8 cellular contexts compared by ENCODE assay signal in the genomic region with DNA sequence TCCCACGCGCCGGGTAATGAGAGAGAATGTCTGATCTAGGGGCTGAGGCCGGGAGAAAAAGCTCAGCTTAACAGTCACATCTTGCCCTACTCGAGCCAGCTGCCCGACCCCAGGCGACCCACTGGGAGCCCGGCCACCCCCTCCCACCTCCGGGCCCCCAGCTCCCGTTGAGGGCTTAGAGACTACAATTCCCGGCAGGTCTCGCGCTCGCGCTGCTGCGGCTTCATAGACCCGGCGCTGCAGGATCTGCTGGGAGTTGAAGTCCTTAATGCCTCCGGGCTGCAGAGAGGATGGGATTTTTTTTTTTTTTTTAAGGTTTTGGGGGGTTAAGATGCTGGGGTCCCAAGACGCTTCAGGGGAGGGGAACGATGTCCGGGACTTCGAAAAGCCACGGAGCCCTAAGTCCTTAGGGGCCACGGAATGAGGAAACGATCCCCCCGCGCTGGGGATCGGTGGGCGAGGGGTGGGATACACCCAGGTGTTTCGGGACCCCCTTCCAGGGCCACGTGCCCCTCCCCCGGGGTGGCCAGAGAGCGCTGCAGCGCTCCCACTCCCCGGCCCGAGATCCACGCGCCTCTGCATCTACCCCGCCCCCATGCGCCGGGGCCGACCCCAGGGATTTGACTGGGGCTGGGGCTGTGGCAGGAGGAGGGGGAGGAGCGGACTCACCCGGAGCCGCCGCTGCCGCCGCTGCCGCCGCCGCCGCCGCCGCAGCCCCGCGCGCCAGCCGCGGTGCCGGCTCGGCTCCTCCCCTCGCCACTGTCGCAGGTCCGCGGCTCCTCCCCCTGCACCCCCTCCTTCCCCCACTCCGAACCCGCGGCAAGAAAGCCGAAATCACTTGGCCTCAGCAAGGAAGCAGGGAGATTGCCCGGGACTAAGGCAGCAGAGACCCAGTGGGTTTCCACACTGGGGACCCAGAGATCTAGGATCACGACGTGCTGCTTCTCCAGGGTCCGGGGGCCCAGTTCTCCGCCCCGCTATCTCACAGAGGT. TPM values are rescaled to one million over a fixed set of nuclear protein-coding genes. Genes with fewer than 3 reads are reported as not detected.
DNase-seq lines count a peak whose midpoint lies in the region; ATAC-seq lines count a peak whose summit lies in the region.

A gene with protein sequence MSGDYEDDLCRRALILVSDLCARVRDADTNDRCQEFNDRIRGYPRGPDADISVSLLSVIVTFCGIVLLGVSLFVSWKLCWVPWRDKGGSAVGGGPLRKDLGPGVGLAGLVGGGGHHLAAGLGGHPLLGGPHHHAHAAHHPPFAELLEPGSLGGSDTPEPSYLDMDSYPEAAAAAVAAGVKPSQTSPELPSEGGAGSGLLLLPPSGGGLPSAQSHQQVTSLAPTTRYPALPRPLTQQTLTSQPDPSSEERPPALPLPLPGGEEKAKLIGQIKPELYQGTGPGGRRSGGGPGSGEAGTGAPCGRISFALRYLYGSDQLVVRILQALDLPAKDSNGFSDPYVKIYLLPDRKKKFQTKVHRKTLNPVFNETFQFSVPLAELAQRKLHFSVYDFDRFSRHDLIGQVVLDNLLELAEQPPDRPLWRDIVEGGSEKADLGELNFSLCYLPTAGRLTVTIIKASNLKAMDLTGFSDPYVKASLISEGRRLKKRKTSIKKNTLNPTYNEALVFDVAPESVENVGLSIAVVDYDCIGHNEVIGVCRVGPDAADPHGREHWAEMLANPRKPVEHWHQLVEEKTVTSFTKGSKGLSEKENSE (minus strand): TSS at position 761 of the 992 bp plus-strand sequence. CDS start 2,470 bp downstream, outside the sequence.

- intact Hi-C loops in left ventricle myocardium superior (cut with micrococcal nuclease), result no loop called here

- peak; percentile 52 for DNase-seq in ELR (ENCODE audit: low read depth)
- peak; percentile 72 for DNase-seq in NCI-H2171 treated with DMSO at 0.1 percent for 48 hours (lab: John Stamatoyannopoulos, UW)
- peak; percentile 53 for DNase-seq in activated naive CD4-positive, alpha-beta T cell treated with anti-CD3 and anti-CD28 coated beads, Interleukin-2, amount 50 U/mL, for 16 hours
- DNase-seq in left ventricle myocardium superior, result peak; percentile 58
- DNase-seq in putamen (ENCODE audit: low spot score), result peak; percentile 72
- DNase-seq in NCI-H2081 (lab: John Stamatoyannopoulos, UW), result no peak
- DNase-seq in HuH-7.5 (ENCODE audit: low spot score), result no peak

- ATAC-seq in left ventricle myocardium superior (peak; percentile 92), HG02571 (IDR thresholded peaks at IDR 0.05; ENCODE audit: unreplicated experiment) (no peak)

RNA-seq across cellular contexts. Expression of the gene that starts here (rescaled TPM):
- 0.15 TPM for total RNA-seq in left ventricle myocardium superior

Comparison
In these comparisons a context has a peak if more than half of its experiments do, and no peak if none do; other contexts are left out.
1. Peak in DNase-seq and ATAC-seq in left ventricle myocardium superior; RNA of the gene not detected or under 1 TPM.
2. DNase-seq: peak in ELR (single experiment), NCI-H2171 treated with DMSO at 0.1 percent for 48 hours (single experiment), activated naive CD4-positive, alpha-beta T cell treated with anti-CD3 and anti-CD28 coated beads, Interleukin-2, amount 50 U/mL, for 16 hours (single experiment) and putamen (single experiment); none in NCI-H2081 (0 of 2) and HuH-7.5 (single experiment).